ENCODE assay signal across 8 cellular contexts in the genomic region with DNA sequence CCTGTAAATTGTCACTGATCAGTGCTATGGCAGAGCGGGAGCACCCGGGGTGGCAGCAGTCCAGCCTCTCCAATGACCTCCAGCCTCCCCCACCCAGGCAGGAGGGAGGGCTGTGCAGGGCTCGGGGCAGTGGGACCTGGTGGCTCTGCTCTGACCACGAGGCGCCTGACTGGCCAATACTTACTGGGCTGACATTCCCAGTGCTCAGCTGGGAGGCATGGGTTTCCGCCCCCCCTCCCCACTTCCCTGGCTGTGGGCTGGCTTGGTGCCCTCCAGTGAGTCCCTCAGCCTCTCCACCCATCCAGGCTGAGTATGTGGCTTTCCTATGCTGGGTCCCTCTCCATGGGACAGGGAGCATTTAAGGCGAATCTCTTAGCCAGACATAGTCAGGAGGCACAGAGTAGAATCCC. TPM values are rescaled to one million over a fixed set of nuclear protein-coding genes. Genes with fewer than 3 reads are reported as not detected.
DNase-seq lines count a peak whose midpoint lies in the region; ATAC-seq and TF ChIP-seq lines count a peak whose summit lies in the region.

No MANE protein-coding gene starts in this region.

- no peak for DNase-seq in HFF-Myc (ENCODE audit: extremely low read depth, low read depth)
- peak in 1 of 2 donors; percentile 64 for DNase-seq in activated naive CD4-positive, alpha-beta T cell treated with anti-CD3 and anti-CD28 coated beads, Interleukin-2, amount 50 U/mL, for 72 hours (ENCODE audit: low spot score in 2 of 2)
- DNase-seq in heart left ventricle = peak; percentile 61 to 83 (median 65)
- DNase-seq in psoas muscle = peak; percentile 72 to 75
- no peak for DNase-seq in stimulated activated CD4-positive, alpha-beta T cell treated with anti-CD3 and anti-CD28 coated beads, Interleukin-4, amount 100 ng/mL, for 1 hour
- no peak for DNase-seq in NCI-H1417 (lab: John Stamatoyannopoulos, UW)
- DNase-seq in HUDEP-2 (lab: John Stamatoyannopoulos, UW; ENCODE audit: unreplicated experiment in 76 of 76) = no peak

- H3K27ac ChIP-seq in heart left ventricle (peak overlapping the region in 8 of 12 donors; percentile 17 to 100 (median 95)), psoas muscle (peak overlapping the region; percentile 82)

- H3K9me3 ChIP-seq in heart left ventricle (no peaks in the 10 kb centered on the region), psoas muscle (no peaks in the 10 kb centered on the region)

- H3K27ac Mint-ChIP-seq in activated naive CD4-positive, alpha-beta T cell treated with anti-CD3 and anti-CD28 coated beads, Interleukin-2, amount 50 U/mL, for 72 hours = peak overlapping the region; percentile 98 to 99

- intact Hi-C loops in heart left ventricle (cut with DNase I) = loop anchor here in 3 of 10 donors (5.0 kb wide), 2 partner anchors 35 to 65 kb away; no protein-coding TSS in a partner anchor
- intact Hi-C loops in psoas muscle (cut with DNase I) = no loop called here

- no peaks in the 10 kb centered on the region for H3K27me3 ChIP-seq in heart left ventricle
- H3K27me3 ChIP-seq in psoas muscle (ENCODE audit: insufficient read depth in 3 of 3, low read length in 2 of 3) = no peaks in the 10 kb centered on the region

- H3K4me1 ChIP-seq in heart left ventricle = peaks cover 8 to 81% (median 54%) of the 10 kb centered on the region in 12 donors
- peaks cover 40% of the 10 kb centered on the region for H3K4me1 ChIP-seq in psoas muscle

- H3K36me3 ChIP-seq in heart left ventricle (peaks cover 0 to 40% (median 16%) of the 10 kb centered on the region in 9 donors), psoas muscle (ENCODE audit: insufficient read depth in 1 of 2, low read depth in 1 of 2) (peaks cover 0 to 31% of the 10 kb centered on the region in 2 donors)

- H3K36me3 Mint-ChIP-seq in activated naive CD4-positive, alpha-beta T cell treated with anti-CD3 and anti-CD28 coated beads, Interleukin-2, amount 50 U/mL, for 72 hours = peaks cover 37 to 41% of the 10 kb centered on the region in 2 donors

- TF ChIP-seq CTCF in HFF-Myc (IDR thresholded peaks at IDR 0.05; ENCODE audit: low read depth, low read length, missing control alignments) (no peak), heart left ventricle (IDR thresholded peaks at IDR 0.05) (no peak), psoas muscle (IDR thresholded peaks at IDR 0.05) (no peak)

- H3K4me3 ChIP-seq in HFF-Myc (replicated peaks; ENCODE audit: low read depth, low read length) = peak overlapping the region; percentile 84
- peak overlapping the region in 11 of 12 donors; percentile 20 to 97 (median 80) for H3K4me3 ChIP-seq in heart left ventricle
- peak overlapping the region; percentile 96 for H3K4me3 ChIP-seq in psoas muscle

- TF ChIP-seq POLR2A in heart left ventricle (IDR thresholded peaks at IDR 0.05) = no peak

- no peaks in the 10 kb centered on the region for H3K9me3 Mint-ChIP-seq in activated naive CD4-positive, alpha-beta T cell treated with anti-CD3 and anti-CD28 coated beads, Interleukin-2, amount 50 U/mL, for 72 hours

- 28 to 36% (median 32%) methylated on average over 4 to 7 of the region's 7 CpGs for WGBS in heart left ventricle, 4 donors
- 28 to 45% (median 40%) methylated on average over 7 of the region's 7 CpGs for whole genome bisulfite sequencing in psoas muscle, 3 donors

- no peak for ATAC-seq in activated naive CD4-positive, alpha-beta T cell treated with anti-CD3 and anti-CD28 coated beads, Interleukin-2, amount 50 U/mL, for 72 hours
- ATAC-seq in heart left ventricle (peak in 3 of 4 donors; percentile 0 to 21 (median 3)), psoas muscle (peak; percentile 24 to 49 (median 28)), GM19351 (IDR thresholded peaks at IDR 0.05; ENCODE audit: unreplicated experiment) (no peak)

RNA-seq across cellular contexts. Expression of a gene that starts 2.7 kb away (rescaled TPM):
- total RNA-seq in activated naive CD4-positive, alpha-beta T cell treated with anti-CD3 and anti-CD28 coated beads, Interleukin-2, amount 50 U/mL, for 72 hours = 100 to 1,000 TPM; 179 to 182 TPM
- 100 to 1,000 TPM in 1 of 9 donors, 10 to 100 TPM in 5, 1 to 10 TPM in 3; 4.6 to 134 (median 18.4) TPM for total RNA-seq in heart left ventricle
- polyA plus RNA-seq in heart left ventricle = 10 to 100 TPM; 15.2 to 15.9 TPM
- total RNA-seq in psoas muscle = 10 to 100 TPM in 3 of 4 donors, 1 to 10 TPM in 1; 8.5 to 43.5 (median 23.6) TPM
- polyA plus RNA-seq in psoas muscle = 10 to 100 TPM in 1 of 3 donors, 1 to 10 TPM in 2; 5.3 to 24.4 (median 7.5) TPM

RNA-seq across cellular contexts. Expression of a gene that starts 21.3 kb away (rescaled TPM):
- total RNA-seq in activated naive CD4-positive, alpha-beta T cell treated with anti-CD3 and anti-CD28 coated beads, Interleukin-2, amount 50 U/mL, for 72 hours = 100 to 1,000 TPM in 1 of 2 donors, 10 to 100 TPM in 1; 63.5 to 122 TPM
- total RNA-seq in heart left ventricle (10 to 100 TPM; 14.2 to 32.8 (median 17.3) TPM), psoas muscle (10 to 100 TPM; 15.0 to 24.2 (median 20.3) TPM)
- polyA plus RNA-seq in heart left ventricle (10 to 100 TPM; 11.9 to 24.6 TPM), psoas muscle (10 to 100 TPM; 10.2 to 16.3 (median 15.5) TPM)

Comparison
In these comparisons a context has a peak if more than half of its experiments do, and no peak if none do; other contexts are left out.
1. DNase-seq: peak in heart left ventricle (5 of 5) and psoas muscle (2 of 2); none in HFF-Myc (single experiment), stimulated activated CD4-positive, alpha-beta T cell treated with anti-CD3 and anti-CD28 coated beads, Interleukin-4, amount 100 ng/mL, for 1 hour (single experiment), NCI-H1417 (0 of 3) and HUDEP-2 (0 of 76).
2. ATAC-seq: peak in heart left ventricle (3 of 4) and psoas muscle (4 of 4); none in activated naive CD4-positive, alpha-beta T cell treated with anti-CD3 and anti-CD28 coated beads, Interleukin-2, amount 50 U/mL, for 72 hours (0 of 2) and GM19351 (single experiment).
3. Peak in every context shown above with its lines, with median percentiles within 50 percentile points of each other: H3K4me3 ChIP-seq.